In genomic region chr13:24777171-24777570, GRCh38 we compare ENCODE assay signal across 22 cellular contexts. TPM values are rescaled to one million over a fixed set of nuclear protein-coding genes. Genes with fewer than 3 reads are reported as not detected.
"Had no signal": no experiment of that assay in that cellular context is flagged by ENCODE, and none has a peak within 500 bp of the region (broad histone marks: within the 10 kb centered on the region; RNA-seq: fewer than 3 reads in every experiment).

No MANE protein-coding gene starts in this region.

- ATAC-seq: Panc1 had no signal

- DNase-seq: KBM-7, MM.1S, NCI-H1092 treated with DMSO at 0.1 percent for 48 hours, NCI-H1436, NCI-H187, NCI-H2029, NCI-H2081 treated with DMSO at 0.1 percent for 48 hours, NCI-H2171, NCI-H226, NCI-H446, NCI-H510A, NCI-H524 treated with DMSO at 0.1 percent for 48 hours, NCI-H69, NCI-H774, SHP77, SK-N-SH, SW 1271 had no signal

- H3K9ac ChIP-seq: SK-N-SH had no signal

- H3K4me2 ChIP-seq: SK-N-SH had no signal

- H3K9me2 ChIP-seq: SK-N-SH had no signal

- H3K9me3 ChIP-seq: SK-N-SH had no signal

- H3K27ac ChIP-seq: RWPE1 had no signal

RNA-seq across cellular contexts. Expression of gene RNF17, which starts 13.2 kb away (rescaled TPM):
- total RNA-seq: HT-29, LHCN-M2, SK-MEL-5 had no signal
